ENCODE assay signal across 1 cellular context in genomic region chr1:110874303-110875215, GRCh38.
A peak's percentile ranks its signal among the peaks of the same experiment; 100 is the strongest.
TF ChIP-seq lines count a peak whose summit lies in the region.

No MANE protein-coding gene starts in this region.

TF ChIP-seq in GM12878, 131 proteins besides CTCF, POLR2A, EP300 and RAD21 (continued from another document):
- TF ChIP-seq ZNF687 (IDR thresholded peaks at IDR 0.05) (0 out of 2 replicates have a peak, but pooled peaks have one; percentile 34), ATF2 (IDR thresholded peaks at IDR 0.05; ENCODE audit: low read length) (no peak), MXI1 (IDR thresholded peaks at IDR 0.05; ENCODE audit: low read depth, low read length) (0 out of 2 replicates have a peak, but pooled peaks have one; percentile 24), TAF1 (IDR thresholded peaks at IDR 0.05; ENCODE audit: borderline replicate concordance, low read depth, low read length) (0 out of 2 replicates have a peak, but pooled peaks have one; percentile 15), HDAC6 (IDR thresholded peaks at IDR 0.05; ENCODE audit: unreplicated experiment) (no peak), SMAD5 (IDR thresholded peaks at IDR 0.05; ENCODE audit: low read depth) (0 out of 2 replicates have a peak, but pooled peaks have one; percentile 18), RUNX3 (IDR thresholded peaks at IDR 0.05; ENCODE audit: low read length) (peak; percentile 31; the same call in 1 of the 2 replicates), BHLHE40 (IDR thresholded peaks at IDR 0.05; ENCODE audit: borderline replicate concordance in 1 of 2, low read depth in 2 of 2, low read length in 1 of 2) (0 out of 4 replicates have a peak, but pooled peaks of 1 of the 2 experiments have one; percentile 16)
TF ChIP-seq in GM12878: peak in this region for 8.
